15 cellular contexts compared by ENCODE assay signal in genomic region chr17:35489944-35490343, GRCh38. TPM values are rescaled to one million over a fixed set of nuclear protein-coding genes. Genes with fewer than 3 reads are reported as not detected.
"Had no signal": no experiment of that assay in that cellular context is flagged by ENCODE, and none has a peak within 500 bp of the region (broad histone marks: within the 10 kb centered on the region; RNA-seq: fewer than 3 reads in every experiment).

No MANE protein-coding gene starts in this region.

- H2AFZ ChIP-seq: hepatocyte, parathyroid adenoma had no signal

- H3K36me3 ChIP-seq: gastrocnemius medialis had no signal

- ATAC-seq: gastrocnemius medialis, left cardiac atrium had no signal

- H3K79me2 ChIP-seq: hepatocyte, parathyroid adenoma had no signal

- H3K27ac ChIP-seq: epithelial cell of prostate, gastrocnemius medialis, hepatocyte, parathyroid adenoma had no signal

- DNase-seq: activated CD4-positive, CD25-positive, alpha-beta regulatory T cell; central memory CD4-positive, alpha-beta T cell; cortex of kidney; effector CD8-positive, alpha-beta T cell; gastrocnemius medialis; left cardiac atrium; stimulated activated CD4-positive, alpha-beta T cell treated with anti-CD3 and anti-CD28 coated beads, Interleukin-15, amount 100 ng/mL, for 24 hours; stimulated activated CD4-positive, alpha-beta T cell treated with anti-CD3 and anti-CD28 coated beads, Interleukin-4, amount 100 ng/mL, for 24 hours; T-helper 1 cell had no signal

- H3K9me3 ChIP-seq: gastrocnemius medialis had no signal

- H3K27ac Mint-ChIP-seq: activated T-helper 2 cell treated with anti-CD3 and anti-CD28 coated beads, Interferon-gamma antibody, Interleukin-2, Interleukin-4, amounts not matched to agents 10 μg/mL and 5 μg/mL and 100 μg/mL, durations not matched to agents 14 hours and 24 hours and 36 hours had no signal

- H3K4me2 ChIP-seq: hepatocyte had no signal

- H3K27me3 Mint-ChIP-seq: activated naive CD4-positive, alpha-beta T cell treated with anti-CD3 and anti-CD28 coated beads, Interleukin-2, amount 50 U/mL, for 24 hours had no signal

- H3K4me3 ChIP-seq: hepatocyte, lung had no signal

RNA-seq across cellular contexts. Expression of gene SLFN12L, which starts 47.5 kb away (rescaled TPM):
- polyA plus RNA-seq: hepatocyte had no signal
